ENCODE assay signal across 1 cellular context in the genomic region with DNA sequence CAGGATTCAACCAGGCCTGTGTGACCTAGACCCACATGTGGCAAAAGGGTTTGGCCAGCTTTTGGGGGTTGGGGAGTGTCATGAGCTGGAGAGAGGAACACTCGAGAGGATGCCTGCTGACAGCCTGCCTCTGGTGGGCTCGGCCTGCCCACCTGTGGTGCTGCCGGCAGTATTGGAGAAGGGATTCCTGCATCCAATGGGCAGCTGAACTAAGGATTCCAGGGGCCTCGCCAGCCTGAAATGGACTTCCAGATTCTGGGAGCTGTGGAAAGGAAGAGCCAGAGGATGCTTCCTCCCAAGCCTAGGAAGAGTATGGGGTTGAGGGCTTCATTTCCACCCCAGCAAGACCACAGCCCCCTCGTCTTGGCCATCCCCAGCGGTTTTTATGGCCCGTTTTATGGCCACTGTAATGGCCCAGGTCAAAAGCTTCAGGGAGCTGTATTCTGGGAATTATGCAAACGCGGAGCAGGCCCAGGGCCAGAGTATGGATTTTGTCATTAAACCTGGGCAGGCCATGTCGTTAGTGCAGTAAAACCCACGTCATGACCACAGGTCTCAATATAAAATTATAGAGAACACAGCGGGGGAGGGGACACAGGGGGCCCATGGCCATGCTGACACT.
TF ChIP-seq lines count a peak whose summit lies in the region.

No MANE protein-coding gene starts in this region.

TF ChIP-seq in HEK293, 187 proteins besides CTCF, POLR2A, EP300 and RAD21 (continued from another document):
- TF ChIP-seq ZIC2 (tag by site-specific recombination; IDR thresholded peaks at IDR 0.05): peak; percentile 91
- TF ChIP-seq, protein P1, sequence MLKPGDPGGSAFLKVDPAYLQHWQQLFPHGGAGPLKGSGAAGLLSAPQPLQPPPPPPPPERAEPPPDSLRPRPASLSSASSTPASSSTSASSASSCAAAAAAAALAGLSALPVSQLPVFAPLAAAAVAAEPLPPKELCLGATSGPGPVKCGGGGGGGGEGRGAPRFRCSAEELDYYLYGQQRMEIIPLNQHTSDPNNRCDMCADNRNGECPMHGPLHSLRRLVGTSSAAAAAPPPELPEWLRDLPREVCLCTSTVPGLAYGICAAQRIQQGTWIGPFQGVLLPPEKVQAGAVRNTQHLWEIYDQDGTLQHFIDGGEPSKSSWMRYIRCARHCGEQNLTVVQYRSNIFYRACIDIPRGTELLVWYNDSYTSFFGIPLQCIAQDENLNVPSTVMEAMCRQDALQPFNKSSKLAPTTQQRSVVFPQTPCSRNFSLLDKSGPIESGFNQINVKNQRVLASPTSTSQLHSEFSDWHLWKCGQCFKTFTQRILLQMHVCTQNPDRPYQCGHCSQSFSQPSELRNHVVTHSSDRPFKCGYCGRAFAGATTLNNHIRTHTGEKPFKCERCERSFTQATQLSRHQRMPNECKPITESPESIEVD (tag by site-specific recombination; IDR thresholded peaks at IDR 0.05): peak; percentile 65
- TF ChIP-seq ZNF37A (tag by site-specific recombination; IDR thresholded peaks at IDR 0.05): no peak
- TF ChIP-seq ZBTB10 (tag by site-specific recombination; IDR thresholded peaks at IDR 0.05): no peak
- TF ChIP-seq YY1 (tag by site-specific recombination; IDR thresholded peaks at IDR 0.05): peak; percentile 52; the same call in 1 of the 2 replicates
- TF ChIP-seq ZBTB44 (tag by site-specific recombination; IDR thresholded peaks at IDR 0.05): 0 out of 2 replicates have a peak, but pooled peaks have one; percentile 20
- TF ChIP-seq ZBTB20 (tag by site-specific recombination; IDR thresholded peaks at IDR 0.05): peak; percentile 97
- TF ChIP-seq, protein P2, sequence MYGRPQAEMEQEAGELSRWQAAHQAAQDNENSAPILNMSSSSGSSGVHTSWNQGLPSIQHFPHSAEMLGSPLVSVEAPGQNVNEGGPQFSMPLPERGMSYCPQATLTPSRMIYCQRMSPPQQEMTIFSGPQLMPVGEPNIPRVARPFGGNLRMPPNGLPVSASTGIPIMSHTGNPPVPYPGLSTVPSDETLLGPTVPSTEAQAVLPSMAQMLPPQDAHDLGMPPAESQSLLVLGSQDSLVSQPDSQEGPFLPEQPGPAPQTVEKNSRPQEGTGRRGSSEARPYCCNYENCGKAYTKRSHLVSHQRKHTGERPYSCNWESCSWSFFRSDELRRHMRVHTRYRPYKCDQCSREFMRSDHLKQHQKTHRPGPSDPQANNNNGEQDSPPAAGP (tag by site-specific recombination; IDR thresholded peaks at IDR 0.05): peak; percentile 10; the same call in 1 of the 2 replicates
- TF ChIP-seq, protein P3, sequence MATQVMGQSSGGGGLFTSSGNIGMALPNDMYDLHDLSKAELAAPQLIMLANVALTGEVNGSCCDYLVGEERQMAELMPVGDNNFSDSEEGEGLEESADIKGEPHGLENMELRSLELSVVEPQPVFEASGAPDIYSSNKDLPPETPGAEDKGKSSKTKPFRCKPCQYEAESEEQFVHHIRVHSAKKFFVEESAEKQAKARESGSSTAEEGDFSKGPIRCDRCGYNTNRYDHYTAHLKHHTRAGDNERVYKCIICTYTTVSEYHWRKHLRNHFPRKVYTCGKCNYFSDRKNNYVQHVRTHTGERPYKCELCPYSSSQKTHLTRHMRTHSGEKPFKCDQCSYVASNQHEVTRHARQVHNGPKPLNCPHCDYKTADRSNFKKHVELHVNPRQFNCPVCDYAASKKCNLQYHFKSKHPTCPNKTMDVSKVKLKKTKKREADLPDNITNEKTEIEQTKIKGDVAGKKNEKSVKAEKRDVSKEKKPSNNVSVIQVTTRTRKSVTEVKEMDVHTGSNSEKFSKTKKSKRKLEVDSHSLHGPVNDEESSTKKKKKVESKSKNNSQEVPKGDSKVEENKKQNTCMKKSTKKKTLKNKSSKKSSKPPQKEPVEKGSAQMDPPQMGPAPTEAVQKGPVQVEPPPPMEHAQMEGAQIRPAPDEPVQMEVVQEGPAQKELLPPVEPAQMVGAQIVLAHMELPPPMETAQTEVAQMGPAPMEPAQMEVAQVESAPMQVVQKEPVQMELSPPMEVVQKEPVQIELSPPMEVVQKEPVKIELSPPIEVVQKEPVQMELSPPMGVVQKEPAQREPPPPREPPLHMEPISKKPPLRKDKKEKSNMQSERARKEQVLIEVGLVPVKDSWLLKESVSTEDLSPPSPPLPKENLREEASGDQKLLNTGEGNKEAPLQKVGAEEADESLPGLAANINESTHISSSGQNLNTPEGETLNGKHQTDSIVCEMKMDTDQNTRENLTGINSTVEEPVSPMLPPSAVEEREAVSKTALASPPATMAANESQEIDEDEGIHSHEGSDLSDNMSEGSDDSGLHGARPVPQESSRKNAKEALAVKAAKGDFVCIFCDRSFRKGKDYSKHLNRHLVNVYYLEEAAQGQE (tag by site-specific recombination; IDR thresholded peaks at IDR 0.05): no peak
- no peak for TF ChIP-seq ZNF792 (tag by site-specific recombination; IDR thresholded peaks at IDR 0.05)
- no peak for TF ChIP-seq ZNF221 (tag by site-specific recombination; IDR thresholded peaks at IDR 0.05; ENCODE audit: borderline replicate concordance)
- TF ChIP-seq ZBTB11 (tag by site-specific recombination; conservative IDR thresholded peaks at IDR 0.05; ENCODE audit: low read depth): no peak
- no peak for TF ChIP-seq SP3 (tag by site-specific recombination; IDR thresholded peaks at IDR 0.05)
- TF ChIP-seq SETDB1 (IDR thresholded peaks at IDR 0.05; ENCODE audit: insufficient read length, low read length): no peak
- no peak for TF ChIP-seq ZNF837 (tag by site-specific recombination; IDR thresholded peaks at IDR 0.05)
- peak; percentile 60 for TF ChIP-seq SCRT2 (tag by site-specific recombination; IDR thresholded peaks at IDR 0.05)
- no peak for TF ChIP-seq BCL11B (tag by site-specific recombination; IDR thresholded peaks at IDR 0.05; ENCODE audit: low read depth)
- TF ChIP-seq ZNF785 (tag by site-specific recombination; IDR thresholded peaks at IDR 0.05): no peak
- TF ChIP-seq, protein P4, sequence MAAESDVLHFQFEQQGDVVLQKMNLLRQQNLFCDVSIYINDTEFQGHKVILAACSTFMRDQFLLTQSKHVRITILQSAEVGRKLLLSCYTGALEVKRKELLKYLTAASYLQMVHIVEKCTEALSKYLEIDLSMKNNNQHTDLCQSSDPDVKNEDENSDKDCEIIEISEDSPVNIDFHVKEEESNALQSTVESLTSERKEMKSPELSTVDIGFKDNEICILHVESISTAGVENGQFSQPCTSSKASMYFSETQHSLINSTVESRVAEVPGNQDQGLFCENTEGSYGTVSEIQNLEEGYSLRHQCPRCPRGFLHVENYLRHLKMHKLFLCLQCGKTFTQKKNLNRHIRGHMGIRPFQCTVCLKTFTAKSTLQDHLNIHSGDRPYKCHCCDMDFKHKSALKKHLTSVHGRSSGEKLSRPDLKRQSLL (tag by site-specific recombination; IDR thresholded peaks at IDR 0.05): 0 out of 2 replicates have a peak, but pooled peaks have one; percentile 40
- peak; percentile 75; the same call in 1 of the 2 replicates for TF ChIP-seq SCRT1 (tag by site-specific recombination; IDR thresholded peaks at IDR 0.05; ENCODE audit: borderline replicate concordance)
TF ChIP-seq in HEK293: peak in this region for 17.
